16 cellular contexts compared by ENCODE assay signal in the genomic region with DNA sequence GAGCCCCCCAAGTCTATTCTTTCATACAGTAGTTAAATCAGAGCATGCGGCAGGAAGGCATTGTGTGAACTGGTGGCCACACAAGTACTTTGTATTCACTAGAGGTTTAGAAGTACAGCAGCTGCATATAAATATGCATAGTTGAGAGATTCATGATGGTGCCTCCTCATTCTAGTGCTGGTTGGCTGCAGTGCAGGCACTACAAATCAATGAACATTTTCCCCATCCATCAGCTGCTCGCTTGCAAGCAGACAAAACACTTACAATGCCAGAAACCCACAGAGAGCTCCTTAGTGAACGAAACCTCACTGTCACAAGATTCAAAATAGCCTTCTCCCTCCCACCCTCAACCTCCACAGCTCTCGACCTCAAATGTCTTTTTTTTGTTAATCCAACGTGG.
DNase-seq lines count a peak whose midpoint lies in the region; ATAC-seq and TF ChIP-seq lines count a peak whose summit lies in the region.
"Had no signal": no experiment of that assay in that cellular context is flagged by ENCODE, and none has a peak within 500 bp of the region (broad histone marks: within the 10 kb centered on the region; RNA-seq: fewer than 3 reads in every experiment).

No MANE protein-coding gene starts in this region.

- no peaks in the 10 kb centered on the region for H3K9me3 ChIP-seq in vagina
- H3K9me3 ChIP-seq: breast epithelium, upper lobe of left lung had no signal

- H3K27ac ChIP-seq in vagina = peak overlapping the region; percentile 31
- H3K27ac ChIP-seq: epithelial cell of prostate, upper lobe of left lung had no signal

- ATAC-seq in Right ventricle myocardium inferior = peak; percentile 36
- ATAC-seq in activated T-cell treated with anti-CD3 and anti-CD28 coated beads, Interleukin-2, amount 50 U/mL, for 72 hours (replicated peaks in 1 of 2) = no peak
- ATAC-seq: HCT116 had no signal

- no peak overlapping the region for H3K4me3 Mint-ChIP-seq in activated T-cell treated with anti-CD3 and anti-CD28 coated beads, Interleukin-2, amount 50 U/mL, for 72 hours

- H3K27me3 Mint-ChIP-seq in activated T-cell treated with anti-CD3 and anti-CD28 coated beads, Interleukin-2, amount 50 U/mL, for 72 hours (ENCODE audit: low read depth) = no peaks in the 10 kb centered on the region

- no peak overlapping the region for H3K27ac Mint-ChIP-seq in activated T-cell treated with anti-CD3 and anti-CD28 coated beads, Interleukin-2, amount 50 U/mL, for 72 hours

- TF ChIP-seq CTCF in choroid plexus epithelial cell (conservative IDR thresholded peaks at IDR 0.05; ENCODE audit: low read depth, low read length) (no peak), vagina (IDR thresholded peaks at IDR 0.05) (no peak)

- peaks cover 0 to 6% of the 10 kb centered on the region in 2 donors for H3K9me3 Mint-ChIP-seq in activated T-cell treated with anti-CD3 and anti-CD28 coated beads, Interleukin-2, amount 50 U/mL, for 72 hours

- no peaks in the 10 kb centered on the region for H3K27me3 ChIP-seq in vagina
- H3K27me3 ChIP-seq: breast epithelium, upper lobe of left lung had no signal

- no peaks in the 10 kb centered on the region for H3K4me1 Mint-ChIP-seq in activated T-cell treated with anti-CD3 and anti-CD28 coated beads, Interleukin-2, amount 50 U/mL, for 72 hours (ENCODE audit: low read depth)

- no peak for DNase-seq in Right ventricle myocardium inferior (ENCODE audit: missing footprints)
- no peak for DNase-seq in cardiac septum (ENCODE audit: low spot score)
- peak; percentile 33 for DNase-seq in choroid plexus epithelial cell (ENCODE audit: low read depth)
- peak; percentile 77 for DNase-seq in midbrain (lab: John Stamatoyannopoulos, UW)
- DNase-seq in vagina (ENCODE audit: extremely low spot score in 2 of 2) = no peak
- DNase-seq in mucosa of gallbladder (ENCODE audit: low spot score) = no peak
- no peak for DNase-seq in activated T-cell treated with anti-CD3 and anti-CD28 coated beads, Interleukin-2, amount 50 U/mL, for 72 hours
- DNase-seq in NCI-H1694 (lab: John Stamatoyannopoulos, UW) = no peak
- DNase-seq: activated CD4-positive, alpha-beta T cell treated with anti-CD3 and anti-CD28 coated beads for 1 hour; activated T-cell treated with anti-CD3 and anti-CD28 coated beads, Interleukin-2, amount 50 U/mL, for 48 hours; COR-L47; SW 1271; upper lobe of left lung had no signal

- intact Hi-C loops in Right ventricle myocardium inferior (cut with DNase I) = loop anchor here (10.0 kb wide), 1 partner anchor 129 kb away; no protein-coding TSS in a partner anchor
- intact Hi-C loops in cardiac septum (cut with DNase I) = loop anchor here (5.0 to 10.0 kb wide), 2 partner anchors 34 to 129 kb away; no protein-coding TSS in a partner anchor
- intact Hi-C loops in vagina (cut with DNase I) = no loop called here

- peaks cover 23% of the 10 kb centered on the region for H3K4me1 ChIP-seq in vagina
- H3K4me1 ChIP-seq: breast epithelium, upper lobe of left lung had no signal

- no peak for TF ChIP-seq POLR2A in vagina (IDR thresholded peaks at IDR 0.05)

- no peak overlapping the region for H3K4me3 ChIP-seq in choroid plexus epithelial cell (ENCODE audit: low read depth, low read length)
- H3K4me3 ChIP-seq in vagina = no peak overlapping the region
- H3K4me3 ChIP-seq: upper lobe of left lung had no signal

- H3K36me3 Mint-ChIP-seq in activated T-cell treated with anti-CD3 and anti-CD28 coated beads, Interleukin-2, amount 50 U/mL, for 72 hours (ENCODE audit: insufficient read depth in 2 of 2) = no peaks in the 10 kb centered on the region

- H3K36me3 ChIP-seq in vagina = no peaks in the 10 kb centered on the region
- H3K36me3 ChIP-seq: breast epithelium, upper lobe of left lung had no signal

Comparison
In these comparisons a context has a peak if more than half of its experiments do, and no peak if none do; other contexts are left out.
1. DNase-seq: peak in choroid plexus epithelial cell (single experiment) and midbrain (single experiment); none in Right ventricle myocardium inferior (single experiment), cardiac septum (single experiment), vagina (0 of 2), mucosa of gallbladder (single experiment), activated T-cell treated with anti-CD3 and anti-CD28 coated beads, Interleukin-2, amount 50 U/mL, for 72 hours (0 of 2) and NCI-H1694 (single experiment).